34 cellular contexts compared by ENCODE assay signal in genomic region chr16:1127971-1128715, GRCh38. TPM values are rescaled to one million over a fixed set of nuclear protein-coding genes. Genes with fewer than 3 reads are reported as not detected.
"Had no signal": no experiment of that assay in that cellular context is flagged by ENCODE, and none has a peak within 500 bp of the region (broad histone marks: within the 10 kb centered on the region; RNA-seq: fewer than 3 reads in every experiment).

No MANE protein-coding gene starts in this region.

- H3K36me3 ChIP-seq: ascending aorta, cardiac muscle cell had no signal

- H3K4me1 ChIP-seq: ascending aorta had no signal

- ATAC-seq: activated CD8-positive, alpha-beta memory T cell treated with anti-CD3 and anti-CD28 coated beads, Interleukin-2, amount 10 ng/mL, durations not matched to agents 7 days and 5 days; activated CD8-positive, alpha-beta T cell treated with anti-CD3 and anti-CD28 coated beads, Interleukin-2, amount 10 ng/mL, durations not matched to agents 7 days and 5 days; activated naive CD8-positive, alpha-beta T cell treated with anti-CD3 and anti-CD28 coated beads, Interleukin-2, amount 50 U/mL, for 24 hours had no signal

- H3K27me3 ChIP-seq: ascending aorta, cardiac muscle cell had no signal

- H3K9me3 ChIP-seq: ascending aorta had no signal

- H3K4me3 ChIP-seq: ascending aorta, cardiac muscle cell had no signal

- FAIRE-seq: bronchial epithelial cell, TTC549 had no signal

- DNase-seq: activated B cell treated with CpG ODN at 0.5 μM for 24 hours; activated CD4-positive, alpha-beta memory T cell treated with anti-CD3 and anti-CD28 coated beads, Interleukin-2, amount 10 ng/mL, durations not matched to agents 7 days and 5 days; activated CD4-positive, alpha-beta T cell treated with anti-CD3 and anti-CD28 coated beads for 4 hours; activated CD4-positive, alpha-beta T cell treated with anti-CD3 and anti-CD28 coated beads, Interleukin-2, amount 10 ng/mL, durations not matched to agents 24 days and 14 days; activated CD4-positive, alpha-beta T cell treated with anti-CD3 and anti-CD28 coated beads, Interleukin-2, amount 50 U/mL, for 1 hour; activated CD4-positive, alpha-beta T cell treated with anti-CD3 and anti-CD28 coated beads, Interleukin-2, amount 50 U/mL, for 48 hours; activated CD4-positive, CD25-positive, alpha-beta regulatory T cell treated with anti-CD3 and anti-CD28 coated beads, Interleukin-2, amount 50 U/mL, for 72 hours; activated CD8-positive, alpha-beta memory T cell treated with anti-CD3 and anti-CD28 coated beads for 24 hours; activated CD8-positive, alpha-beta memory T cell treated with anti-CD3 and anti-CD28 coated beads, Interleukin-2, amount 10 ng/mL, durations not matched to agents 7 days and 5 days; activated CD8-positive, alpha-beta memory T cell treated with anti-CD3 and anti-CD28 coated beads, Interleukin-2, amount 50 U/mL, for 48 hours; activated CD8-positive, alpha-beta T cell treated with anti-CD3 and anti-CD28 coated beads, Interleukin-2, amount 10 ng/mL, durations not matched to agents 7 days and 5 days; activated effector memory CD4-positive, alpha-beta T cell treated with Interleukin-2 at 50 U/mL for 16 hours; activated gamma-delta T cell; activated naive CD4-positive, alpha-beta T cell treated with anti-CD3 and anti-CD28 coated beads, Interleukin-2, amount 10 ng/mL, durations not matched to agents 7 days and 5 days; activated naive CD4-positive, alpha-beta T cell treated with Interleukin-2 at 50 U/mL for 16 hours; activated naive CD8-positive, alpha-beta T cell treated with anti-CD3 and anti-CD28 coated beads, Interleukin-2, amount 10 ng/mL, durations not matched to agents 7 days and 5 days; activated naive CD8-positive, alpha-beta T cell treated with anti-CD3 and anti-CD28 coated beads, Interleukin-2, amount 50 U/mL, for 24 hours; activated T-cell treated with anti-CD3 and anti-CD28 coated beads, Interleukin-2, amount 50 U/mL, for 24 hours; activated T-cell treated with anti-CD3 and anti-CD28 coated beads, Interleukin-2, amount 50 U/mL, for 48 hours; amygdala; anterior cingulate cortex; caudate nucleus; cerebellar nuclear complex; T-helper 1 cell; T-helper 2 cell; T-helper 9 cell had no signal

- H3K27ac ChIP-seq: ascending aorta, cardiac muscle cell, VCaP had no signal

RNA-seq across cellular contexts. Expression of gene CACNA1H, which starts 24.8 kb away (rescaled TPM):
- total RNA-seq: bronchial epithelial cell had no signal

RNA-seq across cellular contexts. Expression of gene C1QTNF8, which starts 32.1 kb away (rescaled TPM):
- total RNA-seq: activated B cell treated with CpG ODN at 0.5 μM for 24 hours; activated CD4-positive, alpha-beta memory T cell treated with anti-CD3 and anti-CD28 coated beads, Interleukin-2, amount 10 ng/mL, durations not matched to agents 7 days and 5 days; activated CD4-positive, alpha-beta T cell treated with anti-CD3 and anti-CD28 coated beads, Interleukin-2, amount 10 ng/mL, durations not matched to agents 24 days and 14 days; activated CD8-positive, alpha-beta memory T cell treated with anti-CD3 and anti-CD28 coated beads, Interleukin-2, amount 10 ng/mL, durations not matched to agents 7 days and 5 days; activated CD8-positive, alpha-beta T cell treated with anti-CD3 and anti-CD28 coated beads, Interleukin-2, amount 10 ng/mL, durations not matched to agents 7 days and 5 days; activated naive CD8-positive, alpha-beta T cell treated with anti-CD3 and anti-CD28 coated beads, Interleukin-2, amount 10 ng/mL, durations not matched to agents 7 days and 5 days; activated T-helper 2 cell treated with anti-CD3 and anti-CD28 coated beads, Interferon-gamma antibody, Interleukin-2, Interleukin-4, amounts not matched to agents 10 μg/mL and 5 μg/mL and 100 μg/mL, durations not matched to agents 14 hours and 24 hours and 36 hours; ascending aorta; bronchial epithelial cell; chondrocyte had no signal
- polyA plus RNA-seq: adipose tissue, cardiac muscle cell had no signal

RNA-seq across cellular contexts. Expression of gene SSTR5, which starts 55.6 kb away (rescaled TPM):
- total RNA-seq: activated B cell treated with CpG ODN at 0.5 μM for 24 hours; activated CD4-positive, alpha-beta memory T cell treated with anti-CD3 and anti-CD28 coated beads, Interleukin-2, amount 10 ng/mL, durations not matched to agents 7 days and 5 days; activated CD4-positive, alpha-beta T cell treated with anti-CD3 and anti-CD28 coated beads, Interleukin-2, amount 10 ng/mL, durations not matched to agents 24 days and 14 days; activated CD8-positive, alpha-beta memory T cell treated with anti-CD3 and anti-CD28 coated beads, Interleukin-2, amount 10 ng/mL, durations not matched to agents 7 days and 5 days; activated CD8-positive, alpha-beta T cell treated with anti-CD3 and anti-CD28 coated beads, Interleukin-2, amount 10 ng/mL, durations not matched to agents 7 days and 5 days; activated naive CD8-positive, alpha-beta T cell treated with anti-CD3 and anti-CD28 coated beads, Interleukin-2, amount 10 ng/mL, durations not matched to agents 7 days and 5 days; activated T-helper 2 cell treated with anti-CD3 and anti-CD28 coated beads, Interferon-gamma antibody, Interleukin-2, Interleukin-4, amounts not matched to agents 10 μg/mL and 5 μg/mL and 100 μg/mL, durations not matched to agents 14 hours and 24 hours and 36 hours; ascending aorta; bronchial epithelial cell; cardiac muscle cell; chondrocyte had no signal
- polyA plus RNA-seq: cardiac muscle cell had no signal
